ENCODE assay signal across 8 cellular contexts in the genomic region with DNA sequence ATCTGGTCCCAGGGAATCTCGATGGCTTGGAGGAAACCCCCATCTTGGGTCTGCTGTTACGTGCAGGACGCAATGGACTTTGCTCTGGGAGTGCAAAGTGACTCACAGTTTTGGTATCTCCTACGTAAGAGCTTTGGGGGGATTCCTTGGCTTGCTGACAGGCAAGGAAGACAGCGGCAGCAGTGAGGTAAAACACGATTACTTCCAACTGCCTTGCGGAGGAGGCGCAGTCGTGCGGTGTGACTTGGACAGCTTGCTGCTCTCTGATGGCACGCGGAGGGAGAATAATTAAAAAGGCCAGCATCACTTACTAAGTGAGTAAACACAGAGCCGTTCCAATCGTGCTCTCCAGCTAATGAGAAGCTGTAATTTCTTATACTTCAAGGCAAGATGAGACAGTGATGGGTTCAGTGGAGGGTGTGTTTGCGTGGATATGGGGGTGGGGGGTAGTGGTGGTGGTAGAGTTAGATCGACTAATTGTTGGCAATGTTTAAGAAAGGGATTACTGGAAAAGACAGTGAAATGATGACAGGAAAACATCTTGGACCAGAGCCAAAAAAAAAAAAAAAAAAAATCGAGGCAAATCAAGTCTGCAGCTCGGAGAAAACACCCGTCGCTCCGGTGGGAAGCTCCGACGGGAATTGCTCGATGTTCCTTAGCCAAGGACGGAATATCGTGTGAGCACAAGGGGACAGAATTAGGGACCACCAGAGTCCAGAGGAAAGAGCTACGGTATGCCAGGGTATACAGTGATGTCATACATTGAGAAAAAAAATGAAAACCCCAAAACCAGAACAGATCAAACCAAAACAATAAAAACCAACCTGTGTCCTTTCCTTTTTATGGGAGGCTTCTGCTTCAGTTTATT.
DNase-seq lines count a peak whose midpoint lies in the region; ATAC-seq and TF ChIP-seq lines count a peak whose summit lies in the region.

No MANE protein-coding gene starts in this region.

- H3K9me3 Mint-ChIP-seq in nephron progenitor cell = no peaks in the 10 kb centered on the region

- no peak overlapping the region for H3K4me3 Mint-ChIP-seq in nephron progenitor cell

- no peaks in the 10 kb centered on the region for H3K36me3 Mint-ChIP-seq in nephron progenitor cell (ENCODE audit: low read depth)

- H3K27me3 Mint-ChIP-seq in nephron progenitor cell (ENCODE audit: low read depth, poor library complexity) = peaks cover 20% of the 10 kb centered on the region

- H3K4me1 Mint-ChIP-seq in nephron progenitor cell = peaks cover 10% of the 10 kb centered on the region

- TF ChIP-seq CTCF in nephron progenitor cell (IDR thresholded peaks at IDR 0.05) = no peak

- DNase-seq in COLO829 (ENCODE audit: low spot score) = peak; percentile 19
- peak; percentile 36 for DNase-seq in NCI-H2227 (lab: John Stamatoyannopoulos, UW; ENCODE audit: unreplicated experiment)
- peak; percentile 71 for DNase-seq in fibroblast of gingiva (ENCODE audit: low read depth)
- no peak for DNase-seq in nephron progenitor cell

- ATAC-seq in esophagus mucosa (no peak), GM19328 (IDR thresholded peaks at IDR 0.05; ENCODE audit: unreplicated experiment) (no peak), GM19452 (IDR thresholded peaks at IDR 0.05; ENCODE audit: unreplicated experiment) (no peak), HG02763 (IDR thresholded peaks at IDR 0.05; ENCODE audit: unreplicated experiment) (no peak)

- peak overlapping the region; percentile 52 for H3K27ac Mint-ChIP-seq in nephron progenitor cell
